ENCODE assay signal across 12 cellular contexts in genomic region chr17:77778636-77779524, GRCh38.
DNase-seq lines count a peak whose midpoint lies in the region; ATAC-seq lines count a peak whose summit lies in the region.
"Had no signal": no experiment of that assay in that cellular context is flagged by ENCODE, and none has a peak within 500 bp of the region (broad histone marks: within the 10 kb centered on the region; RNA-seq: fewer than 3 reads in every experiment).

No MANE protein-coding gene starts in this region.

- in situ Hi-C loops in ACHN (cut with HindIII; ENCODE audit: low pct_ligation_motif_present, low pct_unique_long_range_greater_than_20kb, low sequenced_read_pairs): no loop called here

- no peaks in the 10 kb centered on the region for H4K20me1 ChIP-seq in BLaER1

- H3K4me2 ChIP-seq in BLaER1: peak overlapping the region; percentile 42

- H3K4me1 ChIP-seq in BLaER1: peaks cover 36% of the 10 kb centered on the region

- no peaks in the 10 kb centered on the region for H3K36me3 ChIP-seq in BLaER1

- H3K4me3 ChIP-seq in BLaER1: no peak overlapping the region

- H3K9ac ChIP-seq in BLaER1: no peak overlapping the region

- DNase-seq in NCI-H460 (ENCODE audit: extremely low read depth, low read depth): peak; percentile 49
- DNase-seq in epithelial cell of prostate (ENCODE audit: low read depth, low spot score): peak; percentile 16
- peak; percentile 28 to 95 (median 86) for DNase-seq in nucleus accumbens (lab: John Stamatoyannopoulos, UW)
- DNase-seq in SIG-M5 (lab: John Stamatoyannopoulos, UW): no peak
- no peak for DNase-seq in ACHN
- DNase-seq: DMS53, immature natural killer cell, SW 1271 had no signal

- H3K27ac ChIP-seq in BLaER1 (no peak overlapping the region; the same call in 1 of the 2 replicates), epithelial cell of prostate (no peak overlapping the region)

- ATAC-seq in GM18502 (IDR thresholded peaks at IDR 0.05; ENCODE audit: poor library complexity, unreplicated experiment) (no peak), HG02610 (IDR thresholded peaks at IDR 0.05; ENCODE audit: unreplicated experiment) (no peak)
- ATAC-seq: activated naive CD4-positive, alpha-beta T cell treated with anti-CD3 and anti-CD28 coated beads, Interleukin-2, amount 50 U/mL, for 72 hours had no signal

- no peaks in the 10 kb centered on the region for H3K27me3 ChIP-seq in BLaER1

- H3K9me3 ChIP-seq in BLaER1: no peaks in the 10 kb centered on the region

Comparison
In these comparisons a context has a peak if more than half of its experiments do, and no peak if none do; other contexts are left out.
1. DNase-seq: peak in NCI-H460 (single experiment), epithelial cell of prostate (single experiment) and nucleus accumbens (56 of 56); none in SIG-M5 (single experiment) and ACHN (single experiment).